In the genomic region with DNA sequence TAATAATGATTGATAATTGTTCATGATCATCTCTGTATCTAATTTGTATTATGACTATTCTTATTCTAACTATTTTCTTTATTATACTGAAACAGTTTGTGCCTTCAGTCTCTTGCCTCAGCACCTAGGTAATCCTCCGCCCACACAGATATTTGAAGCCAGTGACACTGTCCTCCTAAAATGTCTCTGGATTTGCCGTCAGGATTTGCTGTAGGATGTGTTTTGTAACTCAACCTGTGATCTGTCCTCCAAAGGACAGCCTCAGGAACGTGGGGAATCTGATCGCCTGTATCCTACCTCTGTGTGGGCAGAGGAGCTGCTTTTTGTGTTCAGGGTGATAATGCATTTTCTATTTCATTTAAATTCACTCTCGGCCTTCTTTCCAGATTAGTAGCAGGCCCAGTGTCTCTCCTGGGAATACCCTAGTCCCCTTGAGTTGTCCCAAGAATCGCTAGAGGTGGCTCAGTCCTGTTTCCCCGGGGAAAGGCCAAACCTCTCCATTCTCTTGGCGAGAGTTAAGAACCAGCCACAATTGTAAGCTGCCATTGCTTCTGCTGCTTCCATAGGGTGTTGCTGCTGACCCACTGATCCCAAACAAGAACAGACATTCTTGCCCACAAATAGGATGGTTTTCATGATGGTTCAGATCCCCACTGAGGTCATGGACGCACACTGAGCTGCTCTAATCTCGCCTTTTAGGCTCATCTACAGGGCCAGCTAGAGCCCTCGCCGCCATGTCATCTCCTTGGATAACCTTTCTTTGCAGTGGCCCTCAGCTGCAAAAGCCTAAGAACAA, we compare ENCODE assay signal across 19 cellular contexts.
DNase-seq lines count a peak whose midpoint lies in the region; FAIRE-seq and TF ChIP-seq lines count a peak whose summit lies in the region.
"Had no signal": no experiment of that assay in that cellular context is flagged by ENCODE, and none has a peak within 500 bp of the region (broad histone marks: within the 10 kb centered on the region; RNA-seq: fewer than 3 reads in every experiment).

No MANE protein-coding gene starts in this region.

- peaks cover 9% of the 10 kb centered on the region for H3K4me1 Mint-ChIP-seq in MCF 10A (ENCODE audit: insufficient read depth, unreplicated experiment)

- POLR2A ChIA-PET in MCF 10A (lab: Yijun Ruan, JAX): interaction anchor here (1.2 kb wide), 1 partner anchor 8 kb away, joined by 3 read pairs; no protein-coding TSS in a partner anchor
- POLR2A ChIA-PET in PC-9 (lab: Charles Lee; ENCODE audit: unreplicated experiment): no interaction called here

- peaks cover 90% of the 10 kb centered on the region for H3K36me3 Mint-ChIP-seq in MCF 10A (ENCODE audit: insufficient read depth, unreplicated experiment)

- H3K4me1 ChIP-seq in breast epithelium (no peaks in the 10 kb centered on the region), osteoblast (ENCODE audit: insufficient read depth, low read length) (no peaks in the 10 kb centered on the region), smooth muscle cell (ENCODE audit: low read depth) (peaks cover 8% of the 10 kb centered on the region), PC-9 (replicated peaks; ENCODE audit: insufficient read depth) (no peaks in the 10 kb centered on the region)
- H3K4me1 ChIP-seq: SJSA1 had no signal

- H3K4me2 ChIP-seq in osteoblast (ENCODE audit: insufficient read depth, low read length) (no peak overlapping the region), smooth muscle cell (no peak overlapping the region), PC-9 (no peak overlapping the region)

- H3K9me3 ChIP-seq in breast epithelium (peaks cover 11 to 15% of the 10 kb centered on the region in 2 donors), osteoblast (ENCODE audit: low read depth, low read length) (no peaks in the 10 kb centered on the region), smooth muscle cell (replicated peaks; ENCODE audit: low read depth) (no peaks in the 10 kb centered on the region), PC-9 (ENCODE audit: insufficient read depth, low read depth) (no peaks in the 10 kb centered on the region)

- no peak overlapping the region for H3K9ac ChIP-seq in smooth muscle cell (ENCODE audit: low read depth)

- no peak overlapping the region for H3K4me3 ChIP-seq in breast epithelium
- H3K4me3 ChIP-seq in bronchial epithelial cell (ENCODE audit: low read depth, low read length): no peak overlapping the region
- no peak overlapping the region for H3K4me3 ChIP-seq in osteoblast (ENCODE audit: insufficient read depth, low read length)
- H3K4me3 ChIP-seq in smooth muscle cell: no peak overlapping the region
- no peak overlapping the region for H3K4me3 ChIP-seq in PC-9
- H3K4me3 ChIP-seq: GM12878, MG63, SJSA1 had no signal

- 82% methylated on average over 12 of the region's 12 CpGs for WGBS in smooth muscle cell (ENCODE audit: low lambda C conversion rate)

- no peak overlapping the region for H3K27ac Mint-ChIP-seq in MCF 10A (ENCODE audit: low read depth, unreplicated experiment)
- H3K27ac Mint-ChIP-seq: HFFc6 had no signal

- TF ChIP-seq CTCF in breast epithelium (IDR thresholded peaks at IDR 0.05): no peak
- no peak for TF ChIP-seq CTCF in MCF 10A (IDR thresholded peaks at IDR 0.05; ENCODE audit: unreplicated experiment)
- TF ChIP-seq CTCF in bronchial epithelial cell (IDR thresholded peaks at IDR 0.05; ENCODE audit: insufficient read depth, low read length, severe bottlenecking): no peak
- TF ChIP-seq CTCF in osteoblast (IDR thresholded peaks at IDR 0.05; ENCODE audit: extremely low read depth, low read depth, low read length): no peak
- no peak for TF ChIP-seq CTCF in smooth muscle cell (IDR thresholded peaks at IDR 0.05; ENCODE audit: borderline replicate concordance, insufficient read depth, poor library complexity, severe bottlenecking)
- TF ChIP-seq CTCF in PC-9 (conservative IDR thresholded peaks at IDR 0.05): no peak

- CTCF ChIA-PET in MCF 10A (lab: Yijun Ruan, JAX): interaction anchor here (1.3 to 1.8 kb wide), 3 partner anchors 62 to 600 kb away, joined by 3 to 5 read pairs (median 4); no protein-coding TSS in a partner anchor
- CTCF ChIA-PET in PC-9 (lab: Charles Lee): no interaction called here

- DNase-seq in breast epithelium (ENCODE audit: low spot score in 2 of 2): peak in 1 of 2 donors; percentile 66
- no peak for DNase-seq in MCF 10A (ENCODE audit: unreplicated experiment)
- DNase-seq in bronchial epithelial cell (ENCODE audit: low read depth): no peak
- DNase-seq in osteoblast (ENCODE audit: insufficient read length, low spot score, missing footprints): peak; percentile 14
- no peak for DNase-seq in smooth muscle cell (lab: John Stamatoyannopoulos, UW; ENCODE audit: unreplicated experiment)
- DNase-seq in NCI-H2029 (lab: John Stamatoyannopoulos, UW): no peak
- DNase-seq in PC-9: no peak
- no peak for DNase-seq in NCI-H345 (lab: John Stamatoyannopoulos, UW)
- DNase-seq: DMS 273 treated with DMSO at 0.1 percent for 48 hours, GDM1, HFFc6, MG63, NCI-H1105, NCI-H1694, NCI-H748 treated with DMSO at 0.1 percent for 48 hours had no signal

- no peaks in the 10 kb centered on the region for H3K27me3 Mint-ChIP-seq in MCF 10A (ENCODE audit: insufficient read depth, unreplicated experiment)

- intact Hi-C loops in breast epithelium (cut with DNase I; ENCODE audit: low total_unique reads): no loop called here
- intact Hi-C loops in MCF 10A (cut with micrococcal nuclease): no loop called here
- intact Hi-C loops in PC-9 (cut with micrococcal nuclease; ENCODE audit: unreplicated experiment): no loop called here

- H3K9me2 ChIP-seq in PC-9 (ENCODE audit: insufficient read depth): no peaks in the 10 kb centered on the region

- H3K27me3 ChIP-seq in breast epithelium: no peaks in the 10 kb centered on the region
- no peaks in the 10 kb centered on the region for H3K27me3 ChIP-seq in bronchial epithelial cell (ENCODE audit: control insufficient read depth, insufficient read depth, low read length)
- H3K27me3 ChIP-seq in osteoblast (ENCODE audit: insufficient read depth, low read length): no peaks in the 10 kb centered on the region
- H3K27me3 ChIP-seq in smooth muscle cell (ENCODE audit: low read depth): no peaks in the 10 kb centered on the region
- no peaks in the 10 kb centered on the region for H3K27me3 ChIP-seq in PC-9 (ENCODE audit: insufficient read depth, low read depth)
- H3K27me3 ChIP-seq: MG63, SJSA1 had no signal

- H3K36me3 ChIP-seq in breast epithelium (no peaks in the 10 kb centered on the region), bronchial epithelial cell (ENCODE audit: control insufficient read depth, insufficient read depth, low read length) (peaks cover 1% of the 10 kb centered on the region), osteoblast (ENCODE audit: insufficient read depth, low read length) (no peaks in the 10 kb centered on the region), smooth muscle cell (ENCODE audit: low read depth) (no peaks in the 10 kb centered on the region), PC-9 (ENCODE audit: low read depth) (no peaks in the 10 kb centered on the region)
- H3K36me3 ChIP-seq: SJSA1 had no signal

- H3K79me2 ChIP-seq in osteoblast (ENCODE audit: insufficient read depth, low read length) (no peaks in the 10 kb centered on the region), smooth muscle cell (ENCODE audit: low read depth) (no peaks in the 10 kb centered on the region), PC-9 (ENCODE audit: low read depth) (no peaks in the 10 kb centered on the region)

- BruUV-seq in MCF 10A (replicated peaks; lab: Mats Ljungman, UMichigan) (no TSS peak), PC-9 (replicated peaks; lab: Mats Ljungman, UMichigan) (no TSS peak)

- no peaks in the 10 kb centered on the region for H3F3A ChIP-seq in smooth muscle cell (ENCODE audit: low read depth)
- no peaks in the 10 kb centered on the region; the same call in 1 of the 2 replicates for H3F3A ChIP-seq in PC-9 (ENCODE audit: insufficient read depth, low read depth)

- H3K9me3 Mint-ChIP-seq in MCF 10A (ENCODE audit: unreplicated experiment): peaks cover 9% of the 10 kb centered on the region

- FAIRE-seq in bronchial epithelial cell (lab: Jason Lieb, UNC): peak; percentile 13
- FAIRE-seq: A204.1, GM12878 had no signal

- H3K4me3 Mint-ChIP-seq in MCF 10A (ENCODE audit: unreplicated experiment): no peak overlapping the region
- H3K4me3 Mint-ChIP-seq: HFFc6 had no signal

- no peak overlapping the region for H2AFZ ChIP-seq in osteoblast (ENCODE audit: low read length)
- H2AFZ ChIP-seq in smooth muscle cell (ENCODE audit: low read depth): no peak overlapping the region
- H2AFZ ChIP-seq in PC-9: no peak overlapping the region

- no peaks in the 10 kb centered on the region for H4K20me1 ChIP-seq in osteoblast (ENCODE audit: insufficient read depth, low read length)
- no peaks in the 10 kb centered on the region for H4K20me1 ChIP-seq in smooth muscle cell (ENCODE audit: low read depth)
- no peaks in the 10 kb centered on the region for H4K20me1 ChIP-seq in PC-9 (ENCODE audit: insufficient read depth)

- no peak for TF ChIP-seq POLR2A in breast epithelium (IDR thresholded peaks at IDR 0.05)

- H3K27ac ChIP-seq in breast epithelium (peak overlapping the region; percentile 52 to 60), osteoblast (ENCODE audit: low read depth, low read length) (no peak overlapping the region), smooth muscle cell (ENCODE audit: low read depth) (peak overlapping the region; percentile 15), PC-9 (no peak overlapping the region)
- H3K27ac ChIP-seq: C4-2B, SJSA1 had no signal

Comparison
In these comparisons a context has a peak if more than half of its experiments do, and no peak if none do; other contexts are left out.
1. H3K27ac ChIP-seq: peak in breast epithelium (2 of 2) and smooth muscle cell (single experiment); none in osteoblast (single experiment) and PC-9 (single experiment).